ENCODE assay signal across 24 cellular contexts in the genomic region with DNA sequence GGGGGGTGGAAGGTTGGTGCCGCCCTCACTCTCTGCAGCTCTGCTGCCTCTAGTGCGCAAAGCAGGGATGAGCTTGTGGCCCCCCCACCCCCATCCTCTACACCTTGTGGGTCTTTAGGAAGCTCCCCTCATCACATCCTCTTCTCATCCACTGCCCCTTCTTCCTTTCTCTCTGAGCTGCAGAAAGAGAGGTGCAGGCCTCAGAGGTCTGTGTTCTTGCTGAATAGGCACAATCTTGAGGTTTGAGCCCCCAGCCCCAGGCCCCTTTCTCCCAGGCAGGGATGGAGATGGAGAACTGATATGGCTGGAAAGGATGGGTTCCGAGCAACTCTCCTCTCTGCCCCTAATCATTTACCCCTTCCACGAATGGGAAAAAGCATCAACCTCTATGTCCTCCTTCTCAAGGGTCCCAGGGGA. TPM values are rescaled to one million over a fixed set of nuclear protein-coding genes. Genes with fewer than 3 reads are reported as not detected.
A peak's percentile ranks its signal among the peaks of the same experiment; 100 is the strongest.
DNase-seq lines count a peak whose midpoint lies in the region; ATAC-seq and TF ChIP-seq lines count a peak whose summit lies in the region.
"Had no signal": no experiment of that assay in that cellular context is flagged by ENCODE, and none has a peak within 500 bp of the region (broad histone marks: within the 10 kb centered on the region; RNA-seq: fewer than 3 reads in every experiment).

No MANE protein-coding gene starts in this region.

- H3K9me3 Mint-ChIP-seq in activated CD4-positive, alpha-beta T cell treated with anti-CD3 and anti-CD28 coated beads for 36 hours (ENCODE audit: low read depth) = no peaks in the 10 kb centered on the region
- H3K9me3 Mint-ChIP-seq in HFFc6 = no peaks in the 10 kb centered on the region
- no peaks in the 10 kb centered on the region for H3K9me3 Mint-ChIP-seq in neural progenitor cell
- H3K9me3 Mint-ChIP-seq: CD4-positive, alpha-beta memory T cell; naive thymus-derived CD8-positive, alpha-beta T cell; stimulated activated effector memory CD8-positive, alpha-beta T cell treated with anti-CD3 and anti-CD28 coated beads, Interleukin-12 subunit alpha, Interleukin-12 subunit beta, amount 100 ng/mL, for 72 hours had no signal

- H3K27ac Mint-ChIP-seq in activated CD4-positive, alpha-beta T cell treated with anti-CD3 and anti-CD28 coated beads for 36 hours = no peak overlapping the region
- H3K27ac Mint-ChIP-seq in HFFc6 = no peak overlapping the region
- H3K27ac Mint-ChIP-seq in neural progenitor cell = no peak overlapping the region
- H3K27ac Mint-ChIP-seq: stimulated activated effector memory CD8-positive, alpha-beta T cell treated with anti-CD3 and anti-CD28 coated beads, Interleukin-12 subunit alpha, Interleukin-12 subunit beta, amount 100 ng/mL, for 72 hours had no signal

- H2AFZ ChIP-seq in neural progenitor cell (replicated peaks) = no peak overlapping the region

- CTCF ChIA-PET in activated CD4-positive, alpha-beta T cell treated with anti-CD3 and anti-CD28 coated beads for 36 hours (lab: Charles Lee) = interaction anchor here (0.7 to 1.8 kb wide), 9 partner anchors 12 to 279 kb away, joined by 3 to 9 read pairs (median 4); no protein-coding TSS in a partner anchor

- peaks cover 46% of the 10 kb centered on the region for H3F3A ChIP-seq in neural progenitor cell (ENCODE audit: low read depth)

- TF ChIP-seq CTCF in HFFc6 (IDR thresholded peaks at IDR 0.05) = 0 out of 2 replicates have a peak, but pooled peaks have one; percentile 10
- TF ChIP-seq CTCF in choroid plexus epithelial cell (conservative IDR thresholded peaks at IDR 0.05; ENCODE audit: low read depth, low read length) = peak; percentile 2
- TF ChIP-seq CTCF in neural progenitor cell (IDR thresholded peaks at IDR 0.05) = peak; percentile 13

- peaks cover 55% of the 10 kb centered on the region for H3K27me3 Mint-ChIP-seq in activated CD4-positive, alpha-beta T cell treated with anti-CD3 and anti-CD28 coated beads for 36 hours
- H3K27me3 Mint-ChIP-seq in HFFc6 (ENCODE audit: insufficient read depth) (peaks cover 40% of the 10 kb centered on the region), neural progenitor cell (ENCODE audit: insufficient read depth, low read depth) (peaks cover 28% of the 10 kb centered on the region)

- no peak overlapping the region for H3K4me3 Mint-ChIP-seq in activated CD4-positive, alpha-beta T cell treated with anti-CD3 and anti-CD28 coated beads for 36 hours
- no peak overlapping the region for H3K4me3 Mint-ChIP-seq in HFFc6
- H3K4me3 Mint-ChIP-seq in neural progenitor cell = peak overlapping the region; percentile 87

- peak overlapping the region; percentile 100 for H3K4me2 ChIP-seq in neural progenitor cell

- peaks cover 24% of the 10 kb centered on the region for H4K20me1 ChIP-seq in neural progenitor cell (ENCODE audit: low read depth)

- peak; percentile 30 for DNase-seq in activated CD4-positive, alpha-beta T cell treated with anti-CD3 and anti-CD28 coated beads for 36 hours
- DNase-seq in activated CD4-positive, alpha-beta T cell treated with anti-CD3 and anti-CD28 coated beads for 48 hours = no peak
- DNase-seq in HFFc6 (no peak), choroid plexus epithelial cell (ENCODE audit: low read depth) (no peak), neural progenitor cell (ENCODE audit: low spot score) (no peak), C1 segment of cervical spinal cord (lab: John Stamatoyannopoulos, UW) (no peak), HPDE6-E6E7 (ENCODE audit: extremely low spot score) (no peak), NCI-H446 treated with DMSO at 0.1 percent for 48 hours (lab: John Stamatoyannopoulos, UW) (no peak)
- DNase-seq: ACHN; activated CD4-positive, alpha-beta T cell treated with anti-CD3 and anti-CD28 coated beads for 4 hours; CD4-positive, alpha-beta memory T cell; DMS79; H7; Karpas-422; mesenchymal stem cell; NCI-H1048; NCI-H2029 treated with DMSO at 0.1 percent for 48 hours; NCI-H524; sigmoid colon had no signal

- no peak for ATAC-seq in activated CD4-positive, alpha-beta T cell treated with anti-CD3 and anti-CD28 coated beads for 36 hours
- ATAC-seq: stimulated activated effector memory CD8-positive, alpha-beta T cell treated with anti-CD3 and anti-CD28 coated beads, Interleukin-12 subunit alpha, Interleukin-12 subunit beta, amount 100 ng/mL, for 72 hours had no signal

- no peaks in the 10 kb centered on the region for H3K36me3 ChIP-seq in neural progenitor cell
- H3K36me3 ChIP-seq: sigmoid colon had no signal

- H3K79me2 ChIP-seq in neural progenitor cell (ENCODE audit: low read depth) = no peaks in the 10 kb centered on the region

- POLR2A ChIA-PET in activated CD4-positive, alpha-beta T cell treated with anti-CD3 and anti-CD28 coated beads for 36 hours (lab: Charles Lee) = no interaction called here

- H3K4me1 ChIP-seq in neural progenitor cell = peaks cover 60% of the 10 kb centered on the region

- intact Hi-C loops in activated CD4-positive, alpha-beta T cell treated with anti-CD3 and anti-CD28 coated beads for 36 hours (cut with DNase I, micrococcal nuclease) = loop anchor here in 1 of 2 experiments (5.0 kb wide), 1 partner anchor 64 kb away; no protein-coding TSS in a partner anchor

- no peak overlapping the region for H3K27ac ChIP-seq in neural progenitor cell
- H3K27ac ChIP-seq: epithelial cell of prostate, sigmoid colon had no signal

- H3K4me1 Mint-ChIP-seq in activated CD4-positive, alpha-beta T cell treated with anti-CD3 and anti-CD28 coated beads for 36 hours = peaks cover 21% of the 10 kb centered on the region
- H3K4me1 Mint-ChIP-seq in HFFc6 (ENCODE audit: low read depth) (peaks cover 30% of the 10 kb centered on the region), neural progenitor cell (peaks cover 65% of the 10 kb centered on the region)

- H3K4me3 ChIP-seq in choroid plexus epithelial cell (ENCODE audit: low read depth, low read length) = no peak overlapping the region
- H3K4me3 ChIP-seq in neural progenitor cell = no peak overlapping the region
- H3K4me3 ChIP-seq: sigmoid colon had no signal

- H3K27me3 ChIP-seq in neural progenitor cell = peaks cover 79% of the 10 kb centered on the region

- H3K9me3 ChIP-seq in neural progenitor cell (ENCODE audit: low read depth) = no peaks in the 10 kb centered on the region
- H3K9me3 ChIP-seq: sigmoid colon had no signal

- H3K36me3 Mint-ChIP-seq in activated CD4-positive, alpha-beta T cell treated with anti-CD3 and anti-CD28 coated beads for 36 hours (ENCODE audit: low read depth) = no peaks in the 10 kb centered on the region
- no peaks in the 10 kb centered on the region for H3K36me3 Mint-ChIP-seq in HFFc6 (ENCODE audit: low read depth)
- no peaks in the 10 kb centered on the region for H3K36me3 Mint-ChIP-seq in neural progenitor cell
- H3K36me3 Mint-ChIP-seq: CD4-positive, alpha-beta memory T cell; naive thymus-derived CD8-positive, alpha-beta T cell; stimulated activated effector memory CD8-positive, alpha-beta T cell treated with anti-CD3 and anti-CD28 coated beads, Interleukin-12 subunit alpha, Interleukin-12 subunit beta, amount 100 ng/mL, for 72 hours had no signal

- H3K9ac ChIP-seq in neural progenitor cell = no peak overlapping the region

RNA-seq across cellular contexts. Expression of gene CACNA1G, which starts 2.6 kb away (rescaled TPM):
- not detected for total RNA-seq in activated CD4-positive, alpha-beta T cell treated with anti-CD3 and anti-CD28 coated beads for 36 hours
- total RNA-seq in HFFc6 (2021; fragmentation: NEBNext Ultra II Directional; extraction: Animal tissue kit (Norgen Biotek cat#: 25700)) = under 1 TPM in 5 of 6 experiments, not detected in 1; 0.03 to 0.19 (median 0.05) TPM
- total RNA-seq in neural progenitor cell (ENCODE audit: low replicate concordance) = 1.6 and 4.9 TPM in 2 replicates
- total RNA-seq: CD4-positive, alpha-beta memory T cell; dermis microvascular lymphatic vessel endothelial cell had no signal

RNA-seq across cellular contexts. Expression of gene SPATA20, which starts 16.1 kb away (rescaled TPM):
- total RNA-seq in activated CD4-positive, alpha-beta T cell treated with anti-CD3 and anti-CD28 coated beads for 36 hours = 10 to 100 TPM in 1 of 2 experiments, 1 to 10 TPM in 1; 9.0 to 10.7 TPM
- total RNA-seq in HFFc6 (2021; fragmentation: NEBNext Ultra II Directional; extraction: Animal tissue kit (Norgen Biotek cat#: 25700)) = 10 to 100 TPM; 53.4 to 71.2 (median 62.6) TPM
- total RNA-seq in neural progenitor cell (ENCODE audit: low replicate concordance) = 22.8 and 60.5 TPM in 2 replicates

RNA-seq across cellular contexts. Expression of gene EPN3, which starts 30.6 kb away (rescaled TPM):
- not detected for total RNA-seq in activated CD4-positive, alpha-beta T cell treated with anti-CD3 and anti-CD28 coated beads for 36 hours
- total RNA-seq in HFFc6 (2021; fragmentation: NEBNext Ultra II Directional; extraction: Animal tissue kit (Norgen Biotek cat#: 25700)) = under 1 TPM in 1 of 6 experiments, not detected in 5; 0.05 TPM
- 0.09 and 0.24 TPM in 2 replicates for total RNA-seq in neural progenitor cell (ENCODE audit: low replicate concordance)
- total RNA-seq: CD4-positive, alpha-beta memory T cell; naive thymus-derived CD8-positive, alpha-beta T cell; sigmoid colon; temporal lobe had no signal

RNA-seq across cellular contexts. Expression of gene MYCBPAP, which starts 54.9 kb away (rescaled TPM):
- total RNA-seq in activated CD4-positive, alpha-beta T cell treated with anti-CD3 and anti-CD28 coated beads for 36 hours = 1 to 10 TPM; 1.4 to 1.8 TPM
- total RNA-seq in HFFc6 (2021; fragmentation: NEBNext Ultra II Directional; extraction: Animal tissue kit (Norgen Biotek cat#: 25700)) = under 1 TPM; 0.12 to 0.76 (median 0.28) TPM
- 3.5 and 3.8 TPM in 2 replicates for total RNA-seq in neural progenitor cell (ENCODE audit: low replicate concordance)
